27 cellular contexts compared by ENCODE assay signal in the genomic region with DNA sequence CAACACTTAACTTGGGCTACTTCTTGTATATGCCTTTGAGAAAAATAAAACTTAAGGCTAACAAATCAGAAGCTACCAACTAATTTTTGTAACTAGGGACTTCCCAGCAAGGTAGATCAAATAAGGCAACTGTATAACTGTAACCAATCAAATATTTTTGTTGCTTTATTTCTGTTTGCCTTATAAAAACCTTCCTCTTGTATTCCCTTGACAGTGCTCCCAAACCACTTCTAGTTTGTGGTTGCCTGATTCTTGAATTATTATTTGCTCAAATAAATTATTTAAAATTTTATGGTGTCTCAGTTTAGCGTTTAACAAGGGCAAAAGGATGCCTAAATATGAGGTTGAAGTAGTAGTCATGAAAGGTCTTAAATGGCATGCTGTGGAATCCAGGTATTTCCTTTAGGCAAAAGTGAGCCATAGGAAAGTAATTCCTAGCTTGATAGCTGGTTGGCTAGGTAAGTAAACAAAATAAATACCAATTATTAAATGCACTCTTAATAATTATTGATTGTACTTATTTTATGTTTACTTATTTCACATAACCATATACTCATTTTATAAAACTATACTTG.
"Had no signal": no experiment of that assay in that cellular context is flagged by ENCODE, and none has a peak within 500 bp of the region (broad histone marks: within the 10 kb centered on the region; RNA-seq: fewer than 3 reads in every experiment).

No MANE protein-coding gene starts in this region.

- H3K9me3 ChIP-seq: lower lobe of right lung, mucosa of descending colon, ovary, stomach, testis, thyroid gland, transverse colon, upper lobe of left lung had no signal

- ATAC-seq: left colon; left lung; lower lobe of right lung; mucosa of descending colon; naive thymus-derived CD4-positive, alpha-beta T cell; natural killer cell treated with Interleukin-12 subunit alpha and Interleukin-12 subunit beta and Interleukin-15 and Interleukin-18, amount 100 ng/mL, for 72 hours; right cardiac atrium; sciatic nerve; stimulated activated naive B cell treated with anti-CD40 and anti-IgM and Interleukin-4, amounts not matched to agents 10 μg/mL and 1 μg/mL and 100 μg/mL, for 72 hours; stimulated activated naive CD8-positive, alpha-beta T cell treated with anti-CD3 and anti-CD28 coated beads, Interleukin-15, Interleukin-2, amounts not matched to agents 100 U/mL and 50 U/mL, for 24 hours had no signal

- H3K4me1 ChIP-seq: left lung, lower lobe of right lung, stomach, testis, thyroid gland, transverse colon, upper lobe of left lung had no signal

- H3K27me3 ChIP-seq: left lung, ovary, stomach, testis, thyroid gland, transverse colon, upper lobe of left lung had no signal

- FAIRE-seq: islet of Langerhans, kidney had no signal

- H3K27ac ChIP-seq: left lung, lower lobe of right lung, ovary, skin epidermis, stomach, testis, thyroid gland, transverse colon, upper lobe of left lung had no signal

- H3K4me3 ChIP-seq: left lung, lower lobe of right lung, mucosa of descending colon, ovary, skin epidermis, stomach, testis, thyroid gland, transverse colon, upper lobe of left lung had no signal

- DNase-seq: hypothalamus; immature natural killer cell; kidney; left colon; left lung; lower lobe of right lung; midbrain; mucosa of descending colon; naive thymus-derived CD4-positive, alpha-beta T cell; ovary; retina; right cardiac atrium; stimulated activated CD4-positive, alpha-beta T cell treated with anti-CD3 and anti-CD28 coated beads, Interleukin-12 subunit alpha, Interleukin-12 subunit beta, amount 100 ng/mL, for 4 hours; stimulated activated CD4-positive, alpha-beta T cell treated with anti-CD3 and anti-CD28 coated beads, Interleukin-15, amount 100 ng/mL, for 24 hours; stimulated activated CD4-positive, alpha-beta T cell treated with anti-CD3 and anti-CD28 coated beads, Interleukin-2, amount 100 ng/mL, for 24 hours; stimulated activated CD4-positive, alpha-beta T cell treated with anti-CD3 and anti-CD28 coated beads, Interleukin-4, amount 100 ng/mL, for 1 hour; stimulated activated naive B cell treated with anti-CD40 and anti-IgM and Interleukin-4, amounts not matched to agents 10 μg/mL and 1 μg/mL and 100 μg/mL, for 72 hours; stimulated activated naive CD8-positive, alpha-beta T cell treated with anti-CD3 and anti-CD28 coated beads, Interleukin-15, Interleukin-2, amounts not matched to agents 100 U/mL and 50 U/mL, for 24 hours; stomach; testis; thyroid gland; transverse colon; upper lobe of left lung had no signal

- H3K36me3 ChIP-seq: left lung, lower lobe of right lung, ovary, stomach, thyroid gland, transverse colon, upper lobe of left lung had no signal
